ENCODE assay signal across 29 cellular contexts in the genomic region with DNA sequence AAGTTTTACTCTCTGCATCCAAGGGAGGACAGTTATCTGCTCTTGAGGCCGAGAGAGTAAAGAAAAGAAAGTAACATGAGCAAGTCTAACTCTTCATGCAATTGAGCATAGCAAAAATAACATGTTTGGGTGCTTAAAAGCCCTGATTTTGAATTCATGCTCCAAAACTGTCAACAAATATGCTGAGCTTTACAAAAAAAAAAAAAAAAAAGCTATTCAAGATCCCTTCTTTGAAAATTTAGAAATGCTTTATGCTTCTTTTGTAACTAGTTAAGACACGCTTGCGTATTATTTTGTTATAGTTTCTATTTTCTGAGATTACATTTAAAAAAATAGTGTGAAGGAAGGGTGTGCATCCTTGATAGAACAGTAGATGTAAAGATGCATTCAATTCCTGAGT.
"Had no signal": no experiment of that assay in that cellular context is flagged by ENCODE, and none has a peak within 500 bp of the region (broad histone marks: within the 10 kb centered on the region; RNA-seq: fewer than 3 reads in every experiment).

No MANE protein-coding gene starts in this region.

- H3K4me1 ChIP-seq: stomach, suprapubic skin, testis, thyroid gland, tibial artery, tibial nerve, transverse colon, upper lobe of left lung, upper lobe of right lung, uterus, vagina had no signal

- H3K9me3 ChIP-seq: stomach, suprapubic skin, testis, thoracic aorta, thyroid gland, tibial artery, tibial nerve, transverse colon, upper lobe of left lung, upper lobe of right lung, uterus, vagina had no signal

- H3K27me3 Mint-ChIP-seq: stimulated activated memory B cell treated with anti-CD40 and anti-IgM and Interleukin-4, amounts not matched to agents 10 μg/mL and 1 μg/mL and 100 μg/mL, for 72 hours; stimulated activated naive B cell treated with anti-CD40 and anti-IgM and Interleukin-4, amounts not matched to agents 10 μg/mL and 1 μg/mL and 100 μg/mL, for 72 hours; stimulated activated naive CD8-positive, alpha-beta T cell treated with anti-CD3 and anti-CD28 coated beads, Interleukin-15, amount 100 ng/mL, for 72 hours; stimulated activated naive CD8-positive, alpha-beta T cell treated with anti-CD3 and anti-CD28 coated beads, Interleukin-15, Interleukin-2, amounts not matched to agents 100 ng/mL and 50 ng/mL, for 24 hours; type B pancreatic cell had no signal

- H3K27ac Mint-ChIP-seq: stimulated activated effector memory CD8-positive, alpha-beta T cell treated with anti-CD3 and anti-CD28 coated beads, Interleukin-12 subunit alpha, Interleukin-12 subunit beta, amount 100 ng/mL, for 72 hours; stimulated activated memory B cell treated with anti-CD40 and anti-IgM and Interleukin-4, amounts not matched to agents 10 μg/mL and 1 μg/mL and 100 μg/mL, for 72 hours; stimulated activated naive B cell treated with anti-CD40 and anti-IgM and Interleukin-4, amounts not matched to agents 10 μg/mL and 1 μg/mL and 100 μg/mL, for 72 hours; stimulated activated naive CD8-positive, alpha-beta T cell treated with anti-CD3 and anti-CD28 coated beads, Interleukin-15, amount 100 ng/mL, for 72 hours; stimulated activated naive CD8-positive, alpha-beta T cell treated with anti-CD3 and anti-CD28 coated beads, Interleukin-15, Interleukin-2, amounts not matched to agents 100 ng/mL and 50 ng/mL, for 24 hours; type B pancreatic cell had no signal

- H3K9me3 Mint-ChIP-seq: stimulated activated memory B cell treated with anti-CD40 and anti-IgM and Interleukin-4, amounts not matched to agents 10 μg/mL and 1 μg/mL and 100 μg/mL, for 72 hours; stimulated activated naive CD8-positive, alpha-beta T cell treated with anti-CD3 and anti-CD28 coated beads, Interleukin-15, amount 100 ng/mL, for 72 hours; stimulated activated naive CD8-positive, alpha-beta T cell treated with anti-CD3 and anti-CD28 coated beads, Interleukin-15, Interleukin-2, amounts not matched to agents 100 ng/mL and 50 ng/mL, for 24 hours had no signal

- H3K27ac ChIP-seq: stomach, suprapubic skin, testis, thoracic aorta, thyroid gland, tibial artery, tibial nerve, transverse colon, upper lobe of left lung, upper lobe of right lung, uterus, vagina had no signal

- H3K4me3 ChIP-seq: stomach, suprapubic skin, testis, thoracic aorta, thyroid gland, tibial artery, tibial nerve, transverse colon, upper lobe of left lung, upper lobe of right lung, uterus, vagina had no signal

- H3K36me3 Mint-ChIP-seq: stimulated activated effector memory CD8-positive, alpha-beta T cell treated with anti-CD3 and anti-CD28 coated beads, Interleukin-12 subunit alpha, Interleukin-12 subunit beta, amount 100 ng/mL, for 72 hours; stimulated activated memory B cell treated with anti-CD40 and anti-IgM and Interleukin-4, amounts not matched to agents 10 μg/mL and 1 μg/mL and 100 μg/mL, for 72 hours; stimulated activated naive B cell treated with anti-CD40 and anti-IgM and Interleukin-4, amounts not matched to agents 10 μg/mL and 1 μg/mL and 100 μg/mL, for 72 hours; type B pancreatic cell had no signal

- FAIRE-seq: urothelium cell line had no signal

- DNase-seq: stimulated activated CD4-positive, alpha-beta T cell treated with anti-CD3 and anti-CD28 coated beads, Interleukin-2, amount 100 ng/mL, for 48 hours; stimulated activated CD4-positive, alpha-beta T cell treated with anti-CD3 and anti-CD28 coated beads, Interleukin-4, amount 100 ng/mL, for 1 hour; stimulated activated CD4-positive, alpha-beta T cell treated with anti-CD3 and anti-CD28 coated beads, Interleukin-4, amount 100 ng/mL, for 24 hours; stimulated activated CD4-positive, alpha-beta T cell treated with anti-CD3 and anti-CD28 coated beads, Interleukin-4, amount 100 ng/mL, for 4 hours; stimulated activated CD8-positive, alpha-beta memory T cell treated with anti-CD3 and anti-CD28 coated beads, Interleukin-4, amount 100 ng/mL, for 48 hours; stimulated activated naive B cell treated with anti-CD40 and anti-IgM and Interleukin-4, amounts not matched to agents 10 μg/mL and 1 μg/mL and 100 μg/mL, for 72 hours; stimulated activated naive CD4-positive, alpha-beta T cell; stimulated activated naive CD4-positive, alpha-beta T cell treated with Interleukin-2 at 50 U/mL for 16 hours; stimulated activated naive CD8-positive, alpha-beta T cell treated with anti-CD3 and anti-CD28 coated beads, Interleukin-15, amount 100 ng/mL, for 72 hours; stimulated activated naive CD8-positive, alpha-beta T cell treated with anti-CD3 and anti-CD28 coated beads, Interleukin-15, Interleukin-2, amounts not matched to agents 100 U/mL and 50 U/mL, for 24 hours; stomach; substantia nigra; testis; thyroid gland; tibial artery; transverse colon; trophoblast cell; upper lobe of left lung; upper lobe of right lung; uterus had no signal

- H3K27me3 ChIP-seq: stomach, suprapubic skin, testis, thyroid gland, tibial artery, tibial nerve, transverse colon, upper lobe of left lung, upper lobe of right lung, uterus, vagina had no signal

- H3K4me1 Mint-ChIP-seq: stimulated activated effector memory CD8-positive, alpha-beta T cell treated with anti-CD3 and anti-CD28 coated beads, Interleukin-12 subunit alpha, Interleukin-12 subunit beta, amount 100 ng/mL, for 72 hours; stimulated activated memory B cell treated with anti-CD40 and anti-IgM and Interleukin-4, amounts not matched to agents 10 μg/mL and 1 μg/mL and 100 μg/mL, for 72 hours; stimulated activated naive CD8-positive, alpha-beta T cell treated with anti-CD3 and anti-CD28 coated beads, Interleukin-15, amount 100 ng/mL, for 72 hours had no signal

- ATAC-seq: stimulated activated effector memory CD8-positive, alpha-beta T cell treated with anti-CD3 and anti-CD28 coated beads, Interleukin-12 subunit alpha, Interleukin-12 subunit beta, amount 100 ng/mL, for 72 hours; stimulated activated memory B cell treated with anti-CD40 and anti-IgM and Interleukin-4, amounts not matched to agents 10 μg/mL and 1 μg/mL and 100 μg/mL, for 72 hours; stimulated activated naive B cell treated with anti-CD40 and anti-IgM and Interleukin-4, amounts not matched to agents 10 μg/mL and 1 μg/mL and 100 μg/mL, for 72 hours; stimulated activated naive CD8-positive, alpha-beta T cell treated with anti-CD3 and anti-CD28 coated beads, Interleukin-15, amount 100 ng/mL, for 72 hours; stimulated activated naive CD8-positive, alpha-beta T cell treated with anti-CD3 and anti-CD28 coated beads, Interleukin-15, Interleukin-2, amounts not matched to agents 100 U/mL and 50 U/mL, for 24 hours; upper lobe of right lung had no signal

- H3K36me3 ChIP-seq: stomach, suprapubic skin, thoracic aorta, thyroid gland, tibial artery, tibial nerve, transverse colon, upper lobe of left lung, upper lobe of right lung, uterus, vagina had no signal

- H3K4me3 Mint-ChIP-seq: stimulated activated effector memory CD8-positive, alpha-beta T cell treated with anti-CD3 and anti-CD28 coated beads, Interleukin-12 subunit alpha, Interleukin-12 subunit beta, amount 100 ng/mL, for 72 hours; stimulated activated memory B cell treated with anti-CD40 and anti-IgM and Interleukin-4, amounts not matched to agents 10 μg/mL and 1 μg/mL and 100 μg/mL, for 72 hours; stimulated activated naive B cell treated with anti-CD40 and anti-IgM and Interleukin-4, amounts not matched to agents 10 μg/mL and 1 μg/mL and 100 μg/mL, for 72 hours; stimulated activated naive CD8-positive, alpha-beta T cell treated with anti-CD3 and anti-CD28 coated beads, Interleukin-15, amount 100 ng/mL, for 72 hours; stimulated activated naive CD8-positive, alpha-beta T cell treated with anti-CD3 and anti-CD28 coated beads, Interleukin-15, Interleukin-2, amounts not matched to agents 100 ng/mL and 50 ng/mL, for 24 hours; type B pancreatic cell had no signal
